Comparison of ENCODE assay signal across 10 cellular contexts in genomic region chr4:13657016-13657415, GRCh38. TPM values are rescaled to one million over a fixed set of nuclear protein-coding genes. Genes with fewer than 3 reads are reported as not detected.
DNase-seq lines count a peak whose midpoint lies in the region; ATAC-seq, FAIRE-seq and TF ChIP-seq lines count a peak whose summit lies in the region.
"Had no signal": no experiment of that assay in that cellular context is flagged by ENCODE, and none has a peak within 500 bp of the region (broad histone marks: within the 10 kb centered on the region; RNA-seq: fewer than 3 reads in every experiment).

No MANE protein-coding gene starts in this region.

- H3K9me3 Mint-ChIP-seq in activated T-helper 17 cell treated with anti-CD3 and anti-CD28 coated beads, Interleukin-2, amount 50 U/mL, for 72 hours = no peaks in the 10 kb centered on the region

- TF ChIP-seq POLR2A in HepG2 (IDR thresholded peaks at IDR 0.05; ENCODE audit: insufficient read depth in 1 of 2, low read depth in 2 of 2, low read length in 2 of 2) = no peak

- peak overlapping the region; percentile 47 for H3K27ac Mint-ChIP-seq in activated T-helper 17 cell treated with anti-CD3 and anti-CD28 coated beads, Interleukin-2, amount 50 U/mL, for 72 hours

- H3K4me1 ChIP-seq in liver (ENCODE audit: control insufficient read depth in 4 of 4, insufficient read depth in 4 of 4, low read length in 3 of 4) (peaks cover 1 to 15% (median 5%) of the 10 kb centered on the region in 4 donors), HepG2 (ENCODE audit: insufficient read depth, low read length) (no peaks in the 10 kb centered on the region), keratinocyte (ENCODE audit: control insufficient read depth, extremely low read depth, insufficient read depth, low read length) (peaks cover 7% of the 10 kb centered on the region), upper lobe of right lung (peaks cover 5% of the 10 kb centered on the region)

- dilution Hi-C loops in keratinocyte (cut with MboI; ENCODE audit: extremely low pct_ligation_motif_present, low sequenced_read_pairs) = no loop called here

- TF ChIP-seq RAD21 in liver (IDR thresholded peaks at IDR 0.05) = no peak
- no peak for TF ChIP-seq RAD21 in HepG2 (CRISPR knock-in tag; IDR thresholded peaks at IDR 0.05)

- TF ChIP-seq EP300 in HepG2 (IDR thresholded peaks at IDR 0.05; ENCODE audit: low read depth in 2 of 2, low read length in 2 of 2) = no peak
- TF ChIP-seq EP300 in HepG2 (CRISPR knock-in tag; IDR thresholded peaks at IDR 0.05; ENCODE audit: borderline replicate concordance) = no peak

- H3K9me1 ChIP-seq in keratinocyte (ENCODE audit: control insufficient read depth, extremely low read depth, insufficient read depth, low read length) = no peaks in the 10 kb centered on the region

- H3K4me2 ChIP-seq in HepG2 (ENCODE audit: low read depth, low read length) (no peak overlapping the region), keratinocyte (ENCODE audit: control insufficient read depth, extremely low read depth, insufficient read depth, low read depth, low read length) (peak overlapping the region; percentile 85)

- no peak overlapping the region for H2AFZ ChIP-seq in HepG2 (ENCODE audit: low read length)
- H2AFZ ChIP-seq in keratinocyte (ENCODE audit: control insufficient read depth, low read length) = peak overlapping the region; percentile 15

- H3K9me3 ChIP-seq in liver (ENCODE audit: control insufficient read depth in 4 of 4, low read length in 3 of 4) (no peaks in the 10 kb centered on the region), HepG2 (ENCODE audit: low read length) (no peaks in the 10 kb centered on the region), keratinocyte (ENCODE audit: control insufficient read depth, low read depth, low read length) (no peaks in the 10 kb centered on the region), upper lobe of right lung (no peaks in the 10 kb centered on the region)

- H3K79me2 ChIP-seq in HepG2 (ENCODE audit: insufficient read depth, low read length) (no peaks in the 10 kb centered on the region), keratinocyte (ENCODE audit: control insufficient read depth, insufficient read depth, low read length) (no peaks in the 10 kb centered on the region)

- in situ Hi-C loops in HepG2 (cut with HindIII; ENCODE audit: extremely low pct_ligation_motif_present, low pct_unique_long_range_greater_than_20kb) = loop anchor here (25.0 kb wide), 1 partner anchor 305 kb away; no protein-coding TSS in a partner anchor

- H3K36me3 Mint-ChIP-seq in activated T-helper 17 cell treated with anti-CD3 and anti-CD28 coated beads, Interleukin-2, amount 50 U/mL, for 72 hours (ENCODE audit: low read depth) = no peaks in the 10 kb centered on the region

- peak overlapping the region; percentile 67 for H3K4me3 Mint-ChIP-seq in activated T-helper 17 cell treated with anti-CD3 and anti-CD28 coated beads, Interleukin-2, amount 50 U/mL, for 72 hours

- ATAC-seq in HepG2 = no peak
- ATAC-seq in activated T-helper 17 cell treated with anti-CD3 and anti-CD28 coated beads, Interleukin-2, amount 50 U/mL, for 72 hours (replicated peaks) = peak; percentile 60
- ATAC-seq in upper lobe of right lung = no peak
- no peak for ATAC-seq in left cardiac atrium
- no peak for ATAC-seq in sciatic nerve

- H3K4me1 Mint-ChIP-seq in activated T-helper 17 cell treated with anti-CD3 and anti-CD28 coated beads, Interleukin-2, amount 50 U/mL, for 72 hours = peaks cover 6% of the 10 kb centered on the region

- peak overlapping the region; percentile 15 to 36 for H3K27ac ChIP-seq in liver (ENCODE audit: low read depth in 1 of 2, low read length in 2 of 2)
- H3K27ac ChIP-seq in HepG2 (ENCODE audit: extremely low read length, insufficient read depth, low read length) = no peak overlapping the region
- no peak overlapping the region for H3K27ac ChIP-seq in keratinocyte (ENCODE audit: control insufficient read depth, insufficient read depth, low read length)
- H3K27ac ChIP-seq in upper lobe of right lung = no peak overlapping the region
- H3K27ac ChIP-seq: VCaP had no signal

- WGBS in liver = 29% methylated on average over 4 of the region's 4 CpGs
- WGBS in HepG2 (ENCODE audit: low lambda C conversion rate) = 21% methylated on average over 4 of the region's 4 CpGs

- no peaks in the 10 kb centered on the region for H3K27me3 Mint-ChIP-seq in activated T-helper 17 cell treated with anti-CD3 and anti-CD28 coated beads, Interleukin-2, amount 50 U/mL, for 72 hours

- CTCF ChIA-PET in HepG2 (lab: Yijun Ruan, JAX; ENCODE audit: low intra/inter-chr PET ratio, low total read pairs) = no interaction called here

- TF ChIP-seq CTCF in liver (IDR thresholded peaks at IDR 0.05; ENCODE audit: low read depth, low read length, missing input control) (no peak), HepG2 (CRISPR knock-in tag; IDR thresholded peaks at IDR 0.05) (no peak), keratinocyte (optimal IDR thresholded peaks at IDR 0.05 in 1 of 3, IDR thresholded peaks at IDR 0.05 in 1 of 3, conservative IDR thresholded peaks at IDR 0.05 in 1 of 3; ENCODE audit: extremely low read depth in 1 of 3, insufficient read depth in 2 of 3, low read length in 3 of 3) (no peak), upper lobe of right lung (IDR thresholded peaks at IDR 0.05) (no peak)

- no peaks in the 10 kb centered on the region for H4K20me1 ChIP-seq in HepG2 (ENCODE audit: insufficient read depth, low read length)
- no peaks in the 10 kb centered on the region for H4K20me1 ChIP-seq in keratinocyte (ENCODE audit: control insufficient read depth, extremely low read depth, insufficient read depth, low read length)

- no peaks in the 10 kb centered on the region for H3K27me3 ChIP-seq in liver (ENCODE audit: control insufficient read depth in 4 of 4, insufficient read depth in 4 of 4, low read length in 3 of 4)
- H3K27me3 ChIP-seq in HepG2 (ENCODE audit: control insufficient read depth in 1 of 2, insufficient read depth in 2 of 2, low read length in 2 of 2) = no peaks in the 10 kb centered on the region; a peak in 1 of 5 replicates
- H3K27me3 ChIP-seq in keratinocyte (ENCODE audit: control insufficient read depth, extremely low read depth, insufficient read depth, low read length) = no peaks in the 10 kb centered on the region
- peaks cover 3% of the 10 kb centered on the region for H3K27me3 ChIP-seq in upper lobe of right lung

- H3K9ac ChIP-seq in liver (ENCODE audit: low read depth in 1 of 2, low read length in 2 of 2) (peak overlapping the region in 1 of 2 donors; percentile 49), HepG2 (ENCODE audit: insufficient read depth, low read depth, low read length) (no peak overlapping the region), keratinocyte (ENCODE audit: control insufficient read depth, extremely low read depth, insufficient read depth, low read length) (no peak overlapping the region)

- no peak for FAIRE-seq in HepG2 (lab: Jason Lieb, UNC)
- no peak for FAIRE-seq in keratinocyte (lab: Jason Lieb, UNC)

- POLR2A ChIA-PET in HepG2 (lab: Yijun Ruan, JAX) = no interaction called here

- no peak for DNase-seq in HepG2 (ENCODE audit: low spot score)
- DNase-seq in keratinocyte (ENCODE audit: low read depth, low spot score) = no peak
- no peak for DNase-seq in upper lobe of right lung
- no peak for DNase-seq in posterior cingulate gyrus
- DNase-seq in left cardiac atrium = no peak
- DNase-seq in sciatic nerve (ENCODE audit: low spot score) = no peak
- DNase-seq: DMS79 had no signal

- BruUV-seq in HepG2 (replicated peaks; lab: Mats Ljungman, UMichigan) = no TSS peak

- H3K36me3 ChIP-seq in liver (ENCODE audit: control insufficient read depth in 4 of 4, insufficient read depth in 3 of 4, low read depth in 1 of 4, low read length in 3 of 4) = no peaks in the 10 kb centered on the region
- H3K36me3 ChIP-seq in HepG2 (replicated peaks in 1 of 2; ENCODE audit: control insufficient read depth in 1 of 2, insufficient read depth in 2 of 2, low read length in 2 of 2) = no peaks in the 10 kb centered on the region
- H3K36me3 ChIP-seq in keratinocyte (ENCODE audit: control insufficient read depth in 2 of 2, extremely low read depth in 1 of 2, insufficient read depth in 2 of 2, low read length in 2 of 2) = no peaks in the 10 kb centered on the region
- H3K36me3 ChIP-seq in upper lobe of right lung = no peaks in the 10 kb centered on the region

- H3K4me3 ChIP-seq in liver (ENCODE audit: low read depth in 1 of 3, low read length in 3 of 3) = peak overlapping the region in 2 of 3 donors; percentile 48 to 52
- no peak overlapping the region for H3K4me3 ChIP-seq in HepG2 (replicated peaks in 1 of 3; ENCODE audit: insufficient read depth in 1 of 3, low read depth in 2 of 3, low read length in 3 of 3)
- H3K4me3 ChIP-seq in keratinocyte (ENCODE audit: control insufficient read depth in 2 of 3, extremely low read depth in 1 of 3, insufficient read depth in 2 of 3, low read depth in 1 of 3, low read length in 3 of 3) = no peak overlapping the region
- H3K4me3 ChIP-seq in upper lobe of right lung = peak overlapping the region; percentile 25

- intact Hi-C loops in HepG2 (cut with micrococcal nuclease; ENCODE audit: unreplicated experiment) (loop anchor here (2.0 to 10.0 kb wide), 6 partner anchors 288 to 1538 kb away; partner anchors contain the start of gene CPEB2), upper lobe of right lung (cut with DNase I) (loop anchor here (5.0 kb wide), 1 partner anchor 780 kb away; no protein-coding TSS in a partner anchor), posterior cingulate gyrus (cut with DNase I) (loop anchor here (5.0 to 10.0 kb wide), 2 partner anchors 200 to 1798 kb away; no protein-coding TSS in a partner anchor), left cardiac atrium (cut with DNase I) (loop anchor here (5.0 to 10.0 kb wide), 2 partner anchors 180 to 198 kb away; no protein-coding TSS in a partner anchor), sciatic nerve (cut with DNase I) (no loop called here)

RNA-seq across cellular contexts. Expression of gene BOD1L1, which starts 29.5 kb away (rescaled TPM):
- 10 to 100 TPM; 14.6 to 19.2 TPM for total RNA-seq in liver
- 1 to 10 TPM; 4.1 to 5.9 TPM for polyA plus RNA-seq in liver
- 17.9 and 22.7 TPM in 2 replicates for total RNA-seq in HepG2 (2016; rRNA removed; fragmentation: Illumina TruSeq; extraction: Trizol)
- total RNA-seq in HepG2 (2016; cell fraction: cytosol; rRNA removed; fragmentation: Illumina TruSeq; extraction: Trizol; ENCODE audit: low read depth) = 2.3 and 2.8 TPM in 2 replicates
- 15.8 and 22.0 TPM in 2 replicates for total RNA-seq in HepG2 (2016; cell fraction: insoluble cytoplasmic fraction; rRNA removed; fragmentation: Illumina TruSeq; extraction: Trizol)
- 4.8 and 5.1 TPM in 2 replicates for total RNA-seq in HepG2 (2016; cell fraction: membrane; rRNA removed; fragmentation: Illumina TruSeq; extraction: Trizol)
- total RNA-seq in HepG2 (2016; cell fraction: nucleus; rRNA removed; fragmentation: Illumina TruSeq; extraction: Trizol) = 40.8 and 44.9 TPM in 2 replicates
- polyA plus RNA-seq in HepG2 (2011; rRNA removed) = 10.7 and 11.7 TPM in 2 replicates
- 4.8 and 6.3 TPM in 2 replicates for polyA plus RNA-seq in HepG2 (2011; cell fraction: cytosol; rRNA removed)
- polyA plus RNA-seq in HepG2 (2011; cell fraction: nucleus; rRNA removed) = 16.0 and 46.5 TPM in 2 replicates
- 13.4 and 16.1 TPM in 2 replicates for polyA plus RNA-seq in HepG2 (2012)
- 0.58 and 1.0 TPM in 2 replicates for polyA plus RNA-seq in HepG2 (2016; cell fraction: cytosol; fragmentation: Illumina TruSeq; extraction: Trizol; ENCODE audit: low read depth)
- polyA plus RNA-seq in HepG2 (2016; cell fraction: insoluble cytoplasmic fraction; fragmentation: Illumina TruSeq; extraction: Trizol; ENCODE audit: low read depth) = 14.3 and 16.2 TPM in 2 replicates
- polyA plus RNA-seq in HepG2 (2016; cell fraction: membrane; fragmentation: Illumina TruSeq; extraction: Trizol; ENCODE audit: low read depth) = 1.9 TPM in 2 replicates
- 33.3 and 41.9 TPM in 2 replicates for polyA plus RNA-seq in HepG2 (2016; cell fraction: nucleus; fragmentation: Illumina TruSeq; extraction: Trizol; ENCODE audit: insufficient read depth, low read depth)
- 8.9 and 16.2 TPM in 2 replicates for polyA minus RNA-seq in HepG2 (2011; rRNA and poly(A)+ RNA removed; ENCODE audit: low replicate concordance)
- 13.9 and 14.4 TPM in 2 replicates for polyA minus RNA-seq in HepG2 (2011; cell fraction: cytosol; rRNA and poly(A)+ RNA removed)
- 64.6 and 77.0 TPM in 2 replicates for polyA minus RNA-seq in HepG2 (2011; cell fraction: nucleus; rRNA and poly(A)+ RNA removed)
- total RNA-seq in activated T-helper 17 cell treated with anti-CD3 and anti-CD28 coated beads, Interleukin-2, amount 50 U/mL, for 72 hours = 10 to 100 TPM; 34.6 to 40.9 TPM
- polyA plus RNA-seq in keratinocyte = 14.3 to 20.6 TPM (median 17.8 TPM) in 3 replicates
- polyA plus RNA-seq in keratinocyte (2011; ENCODE audit: low read depth) = 61.6 TPM
- polyA plus RNA-seq in keratinocyte (2011; cell fraction: cytosol; rRNA removed) = 9.0 and 14.1 TPM in 2 replicates
- 39.9 and 52.6 TPM in 2 replicates for polyA plus RNA-seq in keratinocyte (2011; cell fraction: nucleus; rRNA removed)
- polyA plus RNA-seq in keratinocyte (2012; ENCODE audit: low replicate concordance) = 19.4 and 21.0 TPM in 2 replicates
- polyA minus RNA-seq in keratinocyte = 7.6 to 30.7 TPM (median 14.7 TPM) in 3 replicates
- 9.0 TPM for polyA minus RNA-seq in keratinocyte (2011; cell fraction: cytosol; rRNA and poly(A)+ RNA removed)
- polyA minus RNA-seq in keratinocyte (2011; cell fraction: nucleus; rRNA and poly(A)+ RNA removed) = 23.8 and 49.0 TPM in 2 replicates
- 37.5 TPM for total RNA-seq in upper lobe of right lung
- total RNA-seq in left cardiac atrium = 10 to 100 TPM; 19.4 to 20.2 TPM
- total RNA-seq in sciatic nerve = 55.2 TPM

Comparison
In these comparisons a context has a peak if more than half of its experiments do, and no peak if none do; other contexts are left out.
1. H3K27ac ChIP-seq: peak in liver (2 of 2); none in HepG2 (single experiment), keratinocyte (single experiment) and upper lobe of right lung (single experiment).
2. H3K4me3 ChIP-seq: peak in liver (2 of 3) and upper lobe of right lung (single experiment); none in HepG2 (0 of 3) and keratinocyte (0 of 3).